12 cellular contexts compared by ENCODE assay signal in genomic region chr13:44317752-44318550, GRCh38. TPM values are rescaled to one million over a fixed set of nuclear protein-coding genes. Genes with fewer than 3 reads are reported as not detected.
A peak's percentile ranks its signal among the peaks of the same experiment; 100 is the strongest.
DNase-seq lines count a peak whose midpoint lies in the region; ATAC-seq, FAIRE-seq and TF ChIP-seq lines count a peak whose summit lies in the region.
"Had no signal": no experiment of that assay in that cellular context is flagged by ENCODE, and none has a peak within 500 bp of the region (broad histone marks: within the 10 kb centered on the region; RNA-seq: fewer than 3 reads in every experiment).

No MANE protein-coding gene starts in this region.

- no peak overlapping the region for H3K4me3 Mint-ChIP-seq in activated CD8-positive, alpha-beta memory T cell treated with anti-CD3 and anti-CD28 coated beads, Interleukin-2, amount 10 ng/mL, durations not matched to agents 7 days and 5 days
- H3K4me3 Mint-ChIP-seq: natural killer cell treated with Interleukin-12 subunit alpha and Interleukin-12 subunit beta and Interleukin-15 and Interleukin-18, amount 100 ng/mL, for 72 hours; stimulated activated naive B cell treated with anti-CD40 and anti-IgM and Interleukin-4, amounts not matched to agents 10 μg/mL and 1 μg/mL and 100 μg/mL, for 72 hours had no signal

- peak overlapping the region; percentile 65 for H3K4me2 ChIP-seq in GM23248 (ENCODE audit: unreplicated experiment)

- peak; percentile 69 for DNase-seq in GM23248
- DNase-seq in NCI-H2081 treated with DMSO at 0.1 percent for 48 hours (lab: John Stamatoyannopoulos, UW): peak; percentile 45
- DNase-seq in coronary artery (ENCODE audit: low spot score): no peak
- DNase-seq in sigmoid colon: no peak
- DNase-seq in activated CD8-positive, alpha-beta memory T cell treated with anti-CD3 and anti-CD28 coated beads, Interleukin-2, amount 10 ng/mL, durations not matched to agents 7 days and 5 days: no peak
- DNase-seq in urothelium cell line (ENCODE audit: low spot score): no peak
- DNase-seq in T-helper 2 cell: no peak
- DNase-seq: NCI-H2029 treated with DMSO at 0.1 percent for 48 hours; stimulated activated naive B cell treated with anti-CD40 and anti-IgM and Interleukin-4, amounts not matched to agents 10 μg/mL and 1 μg/mL and 100 μg/mL, for 72 hours had no signal

- no peaks in the 10 kb centered on the region for H3K9me2 ChIP-seq in GM23248 (ENCODE audit: insufficient read depth)

- CTCF ChIA-PET in activated CD8-positive, alpha-beta memory T cell treated with anti-CD3 and anti-CD28 coated beads, Interleukin-2, amount 10 ng/mL, durations not matched to agents 7 days and 5 days (lab: Charles Lee): no interaction called here

- WGBS in GM23248 (ENCODE audit: low coverage in 1 of 2, low lambda C conversion rate in 2 of 2, missing lambda C conversion rate in 2 of 2), 2 experiments: 2 to 5% methylated on average over 8 of the region's 8 CpGs
- WGBS in sigmoid colon, 2 donors: 65 to 73% methylated on average over 8 of the region's 8 CpGs

- peak overlapping the region; percentile 56 for H3K4me3 ChIP-seq in GM23248
- H3K4me3 ChIP-seq in coronary artery: peak overlapping the region; percentile 3
- peak overlapping the region in 3 of 4 donors; percentile 3 to 23 (median 11) for H3K4me3 ChIP-seq in sigmoid colon

- H3K4me1 ChIP-seq in GM23248 (ENCODE audit: insufficient read depth) (peaks cover 30% of the 10 kb centered on the region), sigmoid colon (peaks cover 0 to 27% (median 19%) of the 10 kb centered on the region in 4 donors)

- TF ChIP-seq CTCF in coronary artery (IDR thresholded peaks at IDR 0.05) (no peak), sigmoid colon (IDR thresholded peaks at IDR 0.05) (no peak)

- H3K36me3 ChIP-seq in GM23248 (ENCODE audit: low read depth): no peaks in the 10 kb centered on the region
- H3K36me3 ChIP-seq in sigmoid colon: no peaks in the 10 kb centered on the region

- H3K36me3 Mint-ChIP-seq in activated CD8-positive, alpha-beta memory T cell treated with anti-CD3 and anti-CD28 coated beads, Interleukin-2, amount 10 ng/mL, durations not matched to agents 7 days and 5 days: no peaks in the 10 kb centered on the region
- H3K36me3 Mint-ChIP-seq: natural killer cell treated with Interleukin-12 subunit alpha and Interleukin-12 subunit beta and Interleukin-15 and Interleukin-18, amount 100 ng/mL, for 72 hours; stimulated activated naive B cell treated with anti-CD40 and anti-IgM and Interleukin-4, amounts not matched to agents 10 μg/mL and 1 μg/mL and 100 μg/mL, for 72 hours had no signal

- H3F3A ChIP-seq in GM23248 (ENCODE audit: insufficient read depth): peaks cover 40% of the 10 kb centered on the region

- TF ChIP-seq POLR2A in sigmoid colon (IDR thresholded peaks at IDR 0.05): no peak

- no peak for ATAC-seq in HG03442 (IDR thresholded peaks at IDR 0.05; ENCODE audit: unreplicated experiment)
- no peak for ATAC-seq in activated CD8-positive, alpha-beta memory T cell treated with anti-CD3 and anti-CD28 coated beads, Interleukin-2, amount 10 ng/mL, durations not matched to agents 7 days and 5 days
- ATAC-seq: natural killer cell treated with Interleukin-12 subunit alpha and Interleukin-12 subunit beta and Interleukin-15 and Interleukin-18, amount 100 ng/mL, for 72 hours; stimulated activated naive B cell treated with anti-CD40 and anti-IgM and Interleukin-4, amounts not matched to agents 10 μg/mL and 1 μg/mL and 100 μg/mL, for 72 hours had no signal

- TF ChIP-seq EP300 in sigmoid colon (IDR thresholded peaks at IDR 0.05): no peak

- H3K4me1 Mint-ChIP-seq in activated CD8-positive, alpha-beta memory T cell treated with anti-CD3 and anti-CD28 coated beads, Interleukin-2, amount 10 ng/mL, durations not matched to agents 7 days and 5 days: peaks cover 6% of the 10 kb centered on the region

- H3K9me3 Mint-ChIP-seq in activated CD8-positive, alpha-beta memory T cell treated with anti-CD3 and anti-CD28 coated beads, Interleukin-2, amount 10 ng/mL, durations not matched to agents 7 days and 5 days (ENCODE audit: low read depth): no peaks in the 10 kb centered on the region
- H3K9me3 Mint-ChIP-seq: natural killer cell treated with Interleukin-12 subunit alpha and Interleukin-12 subunit beta and Interleukin-15 and Interleukin-18, amount 100 ng/mL, for 72 hours had no signal

- H3K27me3 Mint-ChIP-seq in activated CD8-positive, alpha-beta memory T cell treated with anti-CD3 and anti-CD28 coated beads, Interleukin-2, amount 10 ng/mL, durations not matched to agents 7 days and 5 days: peaks cover 53% of the 10 kb centered on the region

- H3K27ac ChIP-seq in GM23248: peak overlapping the region; percentile 47; the same call in 1 of the 2 replicates
- peak overlapping the region in 1 of 2 donors; percentile 16 for H3K27ac ChIP-seq in coronary artery
- peak overlapping the region; percentile 1 to 77 (median 72) for H3K27ac ChIP-seq in sigmoid colon
- H3K27ac ChIP-seq: epithelial cell of prostate had no signal

- intact Hi-C loops in sigmoid colon (cut with DNase I): no loop called here

- no peak overlapping the region for H3K27ac Mint-ChIP-seq in activated CD8-positive, alpha-beta memory T cell treated with anti-CD3 and anti-CD28 coated beads, Interleukin-2, amount 10 ng/mL, durations not matched to agents 7 days and 5 days
- H3K27ac Mint-ChIP-seq: natural killer cell treated with Interleukin-12 subunit alpha and Interleukin-12 subunit beta and Interleukin-15 and Interleukin-18, amount 100 ng/mL, for 72 hours; stimulated activated naive B cell treated with anti-CD40 and anti-IgM and Interleukin-4, amounts not matched to agents 10 μg/mL and 1 μg/mL and 100 μg/mL, for 72 hours had no signal

- H3K27me3 ChIP-seq in GM23248 (replicated peaks; ENCODE audit: insufficient read depth) (no peaks in the 10 kb centered on the region), sigmoid colon (no peaks in the 10 kb centered on the region)

- no peak for FAIRE-seq in urothelium cell line (lab: Jason Lieb, UNC)

- H3K9ac ChIP-seq in GM23248: 0 out of 2 replicates have a peak overlapping the region, but pooled peaks have one; percentile 25

- H2AFZ ChIP-seq in GM23248: 0 out of 2 replicates have a peak overlapping the region, but pooled peaks have one; percentile 17

- H3K9me3 ChIP-seq in GM23248 (ENCODE audit: low read depth) (no peaks in the 10 kb centered on the region), sigmoid colon (no peaks in the 10 kb centered on the region)

- H4K20me1 ChIP-seq in GM23248 (ENCODE audit: insufficient read depth): no peaks in the 10 kb centered on the region

- no peaks in the 10 kb centered on the region for H3K79me2 ChIP-seq in GM23248 (ENCODE audit: insufficient read depth)

- in situ Hi-C loops in GM23248 (cut with MboI): no loop called here

RNA-seq across cellular contexts. Expression of gene SERP2, which starts 55.7 kb away (rescaled TPM):
- total RNA-seq in GM23248 (2014; rRNA removed; shearing (Covaris generic)): 2.8 and 5.6 TPM in 2 replicates
- polyA plus RNA-seq in GM23248 (2016; fragmentation: Nextera tagmentation; extraction: Ambion mirVana): 3.2 and 4.2 TPM in 2 replicates
- 1 to 10 TPM; 6.9 to 9.6 (median 8.6) TPM for total RNA-seq in sigmoid colon
- polyA plus RNA-seq in sigmoid colon: 1 to 10 TPM; 3.2 to 6.0 (median 5.0) TPM
- total RNA-seq in activated CD8-positive, alpha-beta memory T cell treated with anti-CD3 and anti-CD28 coated beads, Interleukin-2, amount 10 ng/mL, durations not matched to agents 7 days and 5 days: not detected

Comparison
In these comparisons a context has a peak if more than half of its experiments do, and no peak if none do; other contexts are left out.
1. DNase-seq: peak in GM23248 (single experiment) and NCI-H2081 treated with DMSO at 0.1 percent for 48 hours (single experiment); none in coronary artery (single experiment), sigmoid colon (single experiment), activated CD8-positive, alpha-beta memory T cell treated with anti-CD3 and anti-CD28 coated beads, Interleukin-2, amount 10 ng/mL, durations not matched to agents 7 days and 5 days (single experiment), urothelium cell line (single experiment) and T-helper 2 cell (0 of 5).
2. H3K4me3 ChIP-seq: peak in every context shown above with its lines; median percentile 56 in GM23248; 11 in sigmoid colon; 3 in coronary artery.